Comparison of ENCODE assay signal across 19 cellular contexts in genomic region chr1:213286235-213286634, GRCh38.
A peak's percentile ranks its signal among the peaks of the same experiment; 100 is the strongest.
DNase-seq lines count a peak whose midpoint lies in the region; ATAC-seq and TF ChIP-seq lines count a peak whose summit lies in the region.
"Had no signal": no experiment of that assay in that cellular context is flagged by ENCODE, and none has a peak within 500 bp of the region (broad histone marks: within the 10 kb centered on the region; RNA-seq: fewer than 3 reads in every experiment).

No MANE protein-coding gene starts in this region.

- in situ Hi-C loops in Panc1 (cut with HindIII; ENCODE audit: low pct_unique_long_range_greater_than_20kb, low sequenced_read_pairs), result no loop called here

- no peaks in the 10 kb centered on the region for H3K36me3 ChIP-seq in Panc1 (ENCODE audit: control insufficient read depth, insufficient read depth, low read length)
- H3K36me3 ChIP-seq: gastroesophageal sphincter, MG63, sigmoid colon had no signal

- DNase-seq in AG10803 (ENCODE audit: low read depth), result no peak
- no peak for DNase-seq in Panc1 (ENCODE audit: low read depth, low spot score)
- no peak for DNase-seq in fibroblast of pulmonary artery (ENCODE audit: low read depth)
- no peak for DNase-seq in NCI-H146 treated with DMSO at 0.1 percent for 48 hours (lab: John Stamatoyannopoulos, UW; ENCODE audit: unreplicated experiment)
- DNase-seq in stimulated activated CD4-positive, alpha-beta T cell treated with anti-CD3 and anti-CD28 coated beads, Interleukin-1b, Interleukin-23, amount 100 ng/mL, for 48 hours, result no peak
- DNase-seq: activated CD4-positive, alpha-beta T cell treated with anti-CD3 and anti-CD28 coated beads for 36 hours; activated naive CD4-positive, alpha-beta T cell treated with anti-CD3 and anti-CD28 coated beads, Interleukin-2, amount 10 ng/mL, durations not matched to agents 7 days and 5 days; DMS153; effector memory CD4-positive, alpha-beta T cell; mesenchymal stem cell; MG63; NCI-H2081 treated with DMSO at 0.1 percent for 48 hours; sigmoid colon; T-helper 2 cell had no signal

- H3K27me3 ChIP-seq in Panc1 (ENCODE audit: control insufficient read depth, insufficient read depth, low read length), result no peaks in the 10 kb centered on the region
- H3K27me3 ChIP-seq: gastroesophageal sphincter, sigmoid colon had no signal

- BruUV-seq in Panc1 (replicated peaks; lab: Mats Ljungman, UMichigan), result no TSS peak

- POLR2A ChIA-PET in Panc1 (lab: Charles Lee), result no interaction called here

- intact Hi-C loops in Panc1 (cut with micrococcal nuclease; ENCODE audit: unreplicated experiment), result no loop called here

- CTCF ChIA-PET in Panc1 (lab: Charles Lee), result no interaction called here

- H3K4me1 ChIP-seq in Panc1 (ENCODE audit: control insufficient read depth, insufficient read depth, low read length), result no peaks in the 10 kb centered on the region
- H3K4me1 ChIP-seq: gastroesophageal sphincter, sigmoid colon had no signal

- no peak overlapping the region for H3K27ac ChIP-seq in Panc1 (ENCODE audit: low read length)
- H3K27ac ChIP-seq: gastroesophageal sphincter, RWPE1, sigmoid colon had no signal

- peak; percentile 22; the same call in 1 of the 2 replicates for TF ChIP-seq CTCF in AG10803 (conservative IDR thresholded peaks at IDR 0.05; ENCODE audit: low read length)
- TF ChIP-seq CTCF in Panc1 (IDR thresholded peaks at IDR 0.05), result peak; percentile 39; the same call in 1 of the 2 replicates
- peak; percentile 35 for TF ChIP-seq CTCF in fibroblast of pulmonary artery (IDR thresholded peaks at IDR 0.05; ENCODE audit: low read length, missing control alignments)

- peak; percentile 51 for ATAC-seq in GM19351 (IDR thresholded peaks at IDR 0.05; ENCODE audit: unreplicated experiment)
- ATAC-seq in Panc1, result no peak
- no peak for ATAC-seq in GM19324 (IDR thresholded peaks at IDR 0.05; ENCODE audit: low FRiP score, unreplicated experiment)
- no peak for ATAC-seq in HG03565 (IDR thresholded peaks at IDR 0.05; ENCODE audit: unreplicated experiment)
- ATAC-seq: activated CD4-positive, alpha-beta T cell treated with anti-CD3 and anti-CD28 coated beads for 36 hours; gastroesophageal sphincter had no signal

- no peak overlapping the region for H3K4me3 ChIP-seq in AG10803 (ENCODE audit: low read length)
- H3K4me3 ChIP-seq in Panc1 (ENCODE audit: low read depth in 2 of 2, low read length in 2 of 2), result no peak overlapping the region
- H3K4me3 ChIP-seq in fibroblast of pulmonary artery (replicated peaks; ENCODE audit: low read depth, low read length), result no peak overlapping the region
- H3K4me3 ChIP-seq: gastroesophageal sphincter, MG63, sigmoid colon had no signal

- no peaks in the 10 kb centered on the region for H3K9me3 ChIP-seq in Panc1 (ENCODE audit: control insufficient read depth, insufficient read depth, low read depth, low read length)
- H3K9me3 ChIP-seq: sigmoid colon had no signal
